ENCODE assay signal across 1 cellular context in genomic region chr1:156392427-156392826, GRCh38.
TF ChIP-seq lines count a peak whose summit lies in the region.

No MANE protein-coding gene starts in this region.

TF ChIP-seq in GM23338, 12 proteins besides CTCF, POLR2A, EP300 and RAD21 (continued from another document):
- no peak for TF ChIP-seq ZNF462 (CRISPR knock-in tag; IDR thresholded peaks at IDR 0.05)
- no peak for TF ChIP-seq EZH2phosphoT487 (IDR thresholded peaks at IDR 0.05; ENCODE audit: unreplicated experiment)
- no peak for TF ChIP-seq EZH2 (IDR thresholded peaks at IDR 0.05; ENCODE audit: low read depth, unreplicated experiment)
- no peak for TF ChIP-seq NANOG (IDR thresholded peaks at IDR 0.05; ENCODE audit: borderline replicate concordance)
- TF ChIP-seq REST (IDR thresholded peaks at IDR 0.05; ENCODE audit: unreplicated experiment): no peak
- TF ChIP-seq ZNF114 (CRISPR knock-in tag; IDR thresholded peaks at IDR 0.05): no peak
- no peak for TF ChIP-seq POLR2AphosphoS5 (IDR thresholded peaks at IDR 0.05; ENCODE audit: low read depth)
- TF ChIP-seq CREB1 (CRISPR knock-in tag; IDR thresholded peaks at IDR 0.05; ENCODE audit: low read depth): no peak
- no peak for TF ChIP-seq ETS1 (IDR thresholded peaks at IDR 0.05)
- TF ChIP-seq JUNB (IDR thresholded peaks at IDR 0.05; ENCODE audit: unreplicated experiment): no peak
- TF ChIP-seq ZNF331 (CRISPR knock-in tag; IDR thresholded peaks at IDR 0.05; ENCODE audit: low read depth): no peak
TF ChIP-seq in GM23338: peak in this region for 0.
